Comparison of ENCODE assay signal across 1 cellular context in genomic region chr1:35885961-35886558, GRCh38.
TF ChIP-seq lines count a peak whose summit lies in the region.

No MANE protein-coding gene starts in this region.

TF ChIP-seq in WTC11, 78 proteins besides CTCF, POLR2A, EP300 and RAD21 (continued from another document):
- TF ChIP-seq ZNF121 (CRISPR knock-in tag; IDR thresholded peaks at IDR 0.05) (no peak), MXD4 (CRISPR knock-in tag; IDR thresholded peaks at IDR 0.05; ENCODE audit: borderline replicate concordance) (no peak), CDX4 (CRISPR knock-in tag; IDR thresholded peaks at IDR 0.05; ENCODE audit: borderline replicate concordance) (no peak), ZNF263 (CRISPR knock-in tag; IDR thresholded peaks at IDR 0.05; ENCODE audit: low read depth) (no peak), IRF2 (CRISPR knock-in tag; IDR thresholded peaks at IDR 0.05; ENCODE audit: borderline replicate concordance, low read depth) (no peak), NFATC4 (CRISPR knock-in tag; IDR thresholded peaks at IDR 0.05) (no peak), ZBTB21 (CRISPR knock-in tag; IDR thresholded peaks at IDR 0.05; ENCODE audit: borderline replicate concordance) (no peak), IRF1 (CRISPR knock-in tag; IDR thresholded peaks at IDR 0.05) (no peak), ZMAT4 (CRISPR knock-in tag; IDR thresholded peaks at IDR 0.05) (no peak), MYBL2 (CRISPR knock-in tag; IDR thresholded peaks at IDR 0.05) (no peak), FOXP4 (CRISPR knock-in tag; IDR thresholded peaks at IDR 0.05) (no peak), TCF7 (CRISPR knock-in tag; IDR thresholded peaks at IDR 0.05; ENCODE audit: low read depth) (no peak), CREM (CRISPR knock-in tag; IDR thresholded peaks at IDR 0.05) (no peak), ETV6 (CRISPR knock-in tag; IDR thresholded peaks at IDR 0.05) (peak; percentile 91), ATF3 (CRISPR knock-in tag; conservative IDR thresholded peaks at IDR 0.05) (no peak), GABPB1 (CRISPR knock-in tag; IDR thresholded peaks at IDR 0.05) (no peak), ZNF138 (CRISPR knock-in tag; conservative IDR thresholded peaks at IDR 0.05) (no peak), KAT7 (CRISPR knock-in tag; IDR thresholded peaks at IDR 0.05; ENCODE audit: borderline replicate concordance) (no peak), ZNF219 (CRISPR knock-in tag; IDR thresholded peaks at IDR 0.05; ENCODE audit: borderline replicate concordance) (no peak), GTF2I (CRISPR knock-in tag; conservative IDR thresholded peaks at IDR 0.05) (no peak), RELA (CRISPR knock-in tag; IDR thresholded peaks at IDR 0.05; ENCODE audit: borderline replicate concordance) (no peak), SP1 (CRISPR knock-in tag; conservative IDR thresholded peaks at IDR 0.05) (peak; percentile 80), ATF6 (CRISPR knock-in tag; IDR thresholded peaks at IDR 0.05) (no peak), ZNF425 (CRISPR knock-in tag; conservative IDR thresholded peaks at IDR 0.05) (no peak), USF2 (CRISPR knock-in tag; IDR thresholded peaks at IDR 0.05) (no peak), ZSCAN18 (CRISPR knock-in tag; IDR thresholded peaks at IDR 0.05) (no peak), NR2C2 (CRISPR knock-in tag; IDR thresholded peaks at IDR 0.05) (no peak), ZNF423 (CRISPR knock-in tag; IDR thresholded peaks at IDR 0.05) (no peak), FOXK1 (CRISPR knock-in tag; IDR thresholded peaks at IDR 0.05) (peak; percentile 59; the same call in 1 of the 2 replicates), ZNF281 (CRISPR knock-in tag; IDR thresholded peaks at IDR 0.05) (peak; percentile 73; the same call in 1 of the 2 replicates), HMGXB4 (CRISPR knock-in tag; IDR thresholded peaks at IDR 0.05) (no peak), SMAD4 (CRISPR knock-in tag; IDR thresholded peaks at IDR 0.05) (peak; percentile 89), E2F5 (CRISPR knock-in tag; IDR thresholded peaks at IDR 0.05) (no peak), ESRRA (CRISPR knock-in tag; IDR thresholded peaks at IDR 0.05; ENCODE audit: borderline replicate concordance) (no peak), OVOL2 (CRISPR knock-in tag; IDR thresholded peaks at IDR 0.05; ENCODE audit: borderline replicate concordance) (no peak), PRRX2 (CRISPR knock-in tag; IDR thresholded peaks at IDR 0.05) (no peak), ZNF317 (CRISPR knock-in tag; IDR thresholded peaks at IDR 0.05; ENCODE audit: borderline replicate concordance, low read depth) (no peak), STAT6 (CRISPR knock-in tag; conservative IDR thresholded peaks at IDR 0.05; ENCODE audit: low read depth) (no peak), MLX (CRISPR knock-in tag; IDR thresholded peaks at IDR 0.05) (no peak)
